19 cellular contexts compared by ENCODE assay signal in genomic region chr12:85188609-85189008, GRCh38.
"Had no signal": no experiment of that assay in that cellular context is flagged by ENCODE, and none has a peak within 500 bp of the region (broad histone marks: within the 10 kb centered on the region; RNA-seq: fewer than 3 reads in every experiment).

No MANE protein-coding gene starts in this region.

- DNase-seq: heart left ventricle; hippocampal formation; left colon; naive thymus-derived CD8-positive, alpha-beta T cell; nucleus accumbens; ovary; retina; sigmoid colon; stimulated activated CD4-positive, alpha-beta T cell treated with anti-CD3 and anti-CD28 coated beads, Interleukin-2, amount 100 ng/mL, for 24 hours; stimulated activated CD4-positive, alpha-beta T cell treated with anti-CD3 and anti-CD28 coated beads, Interleukin-4, amount 100 ng/mL, for 4 hours; stimulated activated naive B cell treated with anti-CD40 and anti-IgM and Interleukin-4, amounts not matched to agents 10 μg/mL and 1 μg/mL and 100 μg/mL, for 72 hours; stimulated activated naive CD8-positive, alpha-beta T cell treated with anti-CD3 and anti-CD28 coated beads, Interleukin-15, amount 100 ng/mL, for 72 hours; testis; upper lobe of right lung had no signal

- H3K4me1 ChIP-seq: heart left ventricle, prostate gland, sigmoid colon, testis, tibial nerve, upper lobe of right lung, vagina had no signal

- H3K4me3 ChIP-seq: heart left ventricle, ovary, prostate gland, sigmoid colon, skin epidermis, testis, tibial nerve, upper lobe of right lung, vagina had no signal

- H3K27me3 ChIP-seq: heart left ventricle, ovary, sigmoid colon, testis, tibial nerve, upper lobe of right lung, vagina had no signal

- H3K27ac ChIP-seq: heart left ventricle, ovary, prostate gland, sigmoid colon, skin epidermis, testis, tibial nerve, upper lobe of right lung, vagina had no signal

- FAIRE-seq: frontal cortex had no signal

- H3K36me3 ChIP-seq: heart left ventricle, ovary, prostate gland, sigmoid colon, tibial nerve, upper lobe of right lung, vagina had no signal

- ATAC-seq: heart left ventricle; left colon; naive thymus-derived CD8-positive, alpha-beta T cell; stimulated activated naive B cell treated with anti-CD40 and anti-IgM and Interleukin-4, amounts not matched to agents 10 μg/mL and 1 μg/mL and 100 μg/mL, for 72 hours; stimulated activated naive CD8-positive, alpha-beta T cell treated with anti-CD3 and anti-CD28 coated beads, Interleukin-15, amount 100 ng/mL, for 72 hours; upper lobe of right lung had no signal

- H3K9me3 ChIP-seq: heart left ventricle, ovary, prostate gland, sigmoid colon, testis, tibial nerve, upper lobe of right lung, vagina had no signal
